In the genomic region with DNA sequence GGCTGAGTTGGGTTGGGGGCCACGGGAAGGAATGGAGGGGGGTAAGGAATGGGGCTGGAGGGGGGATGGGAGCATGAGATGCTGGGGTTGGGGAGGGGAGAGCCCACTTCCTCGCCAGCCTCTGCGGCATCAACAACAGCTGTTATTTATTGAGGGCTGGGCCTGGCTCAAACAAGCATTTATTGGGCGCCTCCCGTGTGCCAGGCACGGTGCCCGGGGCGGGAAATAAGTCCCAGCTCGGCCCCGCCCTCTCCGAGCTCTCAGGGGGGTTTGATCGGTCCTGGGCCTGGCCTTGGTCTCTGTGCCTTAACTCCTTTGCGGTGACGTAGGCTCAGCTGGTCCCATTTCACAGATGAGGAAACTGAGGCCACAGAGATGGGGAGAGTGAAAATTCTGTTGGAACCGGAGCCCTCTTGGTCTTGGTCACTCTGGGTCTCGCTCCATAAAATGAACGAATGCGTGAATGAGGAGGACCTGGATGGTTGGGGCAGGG, we compare ENCODE assay signal across 11 cellular contexts. TPM values are rescaled to one million over a fixed set of nuclear protein-coding genes. Genes with fewer than 3 reads are reported as not detected.
DNase-seq lines count a peak whose midpoint lies in the region; ATAC-seq lines count a peak whose summit lies in the region.
"Had no signal": no experiment of that assay in that cellular context is flagged by ENCODE, and none has a peak within 500 bp of the region (broad histone marks: within the 10 kb centered on the region; RNA-seq: fewer than 3 reads in every experiment).

No MANE protein-coding gene starts in this region.

- no peaks in the 10 kb centered on the region for H3K36me3 ChIP-seq in CD8-positive, alpha-beta memory T cell (ENCODE audit: insufficient read depth, low read length)
- H3K36me3 ChIP-seq in KOPT-K1 (ENCODE audit: insufficient read depth, low read length): no peaks in the 10 kb centered on the region
- no peaks in the 10 kb centered on the region for H3K36me3 ChIP-seq in esophagus (ENCODE audit: control insufficient read depth in 2 of 2, insufficient read depth in 2 of 2, low read length in 1 of 2)

- WGBS in esophagus, 2 donors: 33 to 34% methylated on average over 18 of the region's 18 CpGs

- H3K36me3 Mint-ChIP-seq in CD8-positive, alpha-beta memory T cell: peaks cover 0 to 18% (median 0%) of the 10 kb centered on the region in 3 donors

- intact Hi-C loops in posterior vena cava (cut with DNase I): no loop called here

- H3K9me3 ChIP-seq in CD8-positive, alpha-beta memory T cell (ENCODE audit: low read length): no peaks in the 10 kb centered on the region
- H3K9me3 ChIP-seq in KOPT-K1 (ENCODE audit: insufficient read depth, low read length, poor library complexity, severe bottlenecking): no peaks in the 10 kb centered on the region
- H3K9me3 ChIP-seq in esophagus (ENCODE audit: control insufficient read depth in 2 of 2, insufficient read depth in 1 of 2, low read depth in 1 of 2, low read length in 1 of 2): no peaks in the 10 kb centered on the region

- ATAC-seq in HG02981 (IDR thresholded peaks at IDR 0.05; ENCODE audit: unreplicated experiment) (no peak), HG02970 (IDR thresholded peaks at IDR 0.05; ENCODE audit: low FRiP score, unreplicated experiment) (no peak)

- no peak overlapping the region for H3K27ac ChIP-seq in CD8-positive, alpha-beta memory T cell (ENCODE audit: low read depth, low read length)
- peak overlapping the region; percentile 50 for H3K27ac ChIP-seq in KOPT-K1 (ENCODE audit: low read depth, low read length, poor library complexity, severe bottlenecking)
- peak overlapping the region; percentile 1 to 17 for H3K27ac ChIP-seq in esophagus (ENCODE audit: low read depth in 2 of 2, low read length in 1 of 2)

- peaks cover 0 to 2% (median 0%) of the 10 kb centered on the region in 5 donors for H3K9me3 Mint-ChIP-seq in CD8-positive, alpha-beta memory T cell

- H3K27me3 ChIP-seq in CD8-positive, alpha-beta memory T cell (ENCODE audit: insufficient read depth, low read length, poor library complexity, severe bottlenecking): no peaks in the 10 kb centered on the region
- H3K27me3 ChIP-seq in esophagus (ENCODE audit: control insufficient read depth in 1 of 2, insufficient read depth in 2 of 2, low read length in 2 of 2): peaks cover 0 to 2% of the 10 kb centered on the region in 2 donors

- peak overlapping the region in 5 of 8 donors; percentile 35 to 85 (median 78) for H3K27ac Mint-ChIP-seq in CD8-positive, alpha-beta memory T cell

- CTCF ChIA-PET in CD8-positive, alpha-beta memory T cell (lab: Charles Lee): interaction anchor here (0.6 to 2.0 kb wide), 4 partner anchors 31 to 43 kb away, joined by 3 to 9 read pairs (median 4); no protein-coding TSS in a partner anchor

- H3K4me1 ChIP-seq in CD8-positive, alpha-beta memory T cell (ENCODE audit: insufficient read depth, low read length): peaks cover 45% of the 10 kb centered on the region
- peaks cover 0 to 11% of the 10 kb centered on the region in 2 donors for H3K4me1 ChIP-seq in esophagus (ENCODE audit: control insufficient read depth in 2 of 2, insufficient read depth in 2 of 2, low read length in 1 of 2)

- H3K27me3 Mint-ChIP-seq in CD8-positive, alpha-beta memory T cell: peaks cover 0 to 7% of the 10 kb centered on the region in 2 donors

- DNase-seq in CD8-positive, alpha-beta memory T cell: peak in 1 of 5 donors; percentile 31
- peak; percentile 86 for DNase-seq in posterior vena cava (ENCODE audit: low spot score)
- DNase-seq in activated CD4-positive, CD25-positive, alpha-beta regulatory T cell treated with anti-CD3 and anti-CD28 coated beads, Interleukin-2, amount 50 U/mL, for 72 hours: no peak
- DNase-seq: amniotic stem cell; erythroblast; kidney glomerular epithelial cell; NK-92 treated with Interleukin-12 subunit alpha and Interleukin-12 subunit beta, amount 100 ng/mL, for 24 hours had no signal

- peaks cover 37 to 58% (median 43%) of the 10 kb centered on the region in 3 donors for H3K4me1 Mint-ChIP-seq in CD8-positive, alpha-beta memory T cell

- no peak overlapping the region for H3K4me3 ChIP-seq in CD8-positive, alpha-beta memory T cell (ENCODE audit: low read length)
- no peak overlapping the region for H3K4me3 ChIP-seq in esophagus (ENCODE audit: low read depth in 1 of 2, low read length in 2 of 2)

- H3K4me3 Mint-ChIP-seq in CD8-positive, alpha-beta memory T cell: peak overlapping the region in 6 of 7 donors; percentile 55 to 87 (median 76)

- POLR2A ChIA-PET in CD8-positive, alpha-beta memory T cell (lab: Charles Lee): interaction anchor here (1.0 kb wide), 1 partner anchor 46 kb away, joined by 3 read pairs; no protein-coding TSS in a partner anchor

RNA-seq across cellular contexts. Expression of a gene that starts 0.9 kb away (rescaled TPM):
- 10 to 100 TPM; 13.2 to 16.2 TPM for total RNA-seq in CD8-positive, alpha-beta memory T cell
- polyA plus RNA-seq in CD8-positive, alpha-beta memory T cell: 1.3 TPM
- polyA plus RNA-seq in esophagus: 10 to 100 TPM in 1 of 2 donors, 1 to 10 TPM in 1; 7.3 to 11.7 TPM
- total RNA-seq in posterior vena cava: 10 to 100 TPM; 27.2 to 43.3 TPM

RNA-seq across cellular contexts. Expression of a gene that starts 19.0 kb away (rescaled TPM):
- not detected for total RNA-seq in CD8-positive, alpha-beta memory T cell
- not detected for polyA plus RNA-seq in CD8-positive, alpha-beta memory T cell
- not detected for polyA plus RNA-seq in esophagus
- not detected for total RNA-seq in posterior vena cava

RNA-seq across cellular contexts. Expression of a gene that starts 34.2 kb away (rescaled TPM):
- total RNA-seq in CD8-positive, alpha-beta memory T cell: 10 to 100 TPM; 68.0 to 81.3 TPM
- 161 TPM for polyA plus RNA-seq in CD8-positive, alpha-beta memory T cell
- polyA plus RNA-seq in esophagus: 1 to 10 TPM; 2.5 to 7.9 TPM
- total RNA-seq in posterior vena cava: 10 to 100 TPM; 19.1 to 37.3 TPM
